9 cellular contexts compared by ENCODE assay signal in the genomic region with DNA sequence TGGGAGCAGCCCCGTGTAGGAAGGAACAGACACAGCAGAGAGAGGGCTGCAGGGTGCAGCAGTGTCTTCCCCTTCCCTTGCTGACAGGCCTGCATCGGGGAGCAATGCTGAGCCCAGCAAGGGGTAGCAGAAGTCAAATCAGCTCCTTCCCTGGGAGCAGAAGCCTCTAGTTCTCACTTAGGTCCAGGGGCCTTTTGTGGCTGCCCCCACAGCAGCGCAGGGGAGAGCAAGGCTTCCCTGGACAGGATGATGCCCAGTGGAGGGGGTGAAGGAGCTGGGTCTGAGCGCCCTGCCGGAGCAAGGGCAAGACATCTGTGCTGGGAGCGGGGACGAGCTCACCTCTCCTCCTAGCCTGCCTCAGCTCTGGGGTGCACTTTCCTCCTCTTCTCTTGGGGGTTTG. TPM values are rescaled to one million over a fixed set of nuclear protein-coding genes. Genes with fewer than 3 reads are reported as not detected.
A peak's percentile ranks its signal among the peaks of the same experiment; 100 is the strongest.
DNase-seq lines count a peak whose midpoint lies in the region; ATAC-seq, FAIRE-seq and TF ChIP-seq lines count a peak whose summit lies in the region.
"Had no signal": no experiment of that assay in that cellular context is flagged by ENCODE, and none has a peak within 500 bp of the region (broad histone marks: within the 10 kb centered on the region; RNA-seq: fewer than 3 reads in every experiment).

No MANE protein-coding gene starts in this region.

- intact Hi-C loops in testis (cut with DNase I; ENCODE audit: low total_unique reads), result no loop called here

- FAIRE-seq in GM18507 (lab: Jason Lieb, UNC) (peak; percentile 15), H1 (lab: Jason Lieb, UNC) (no peak)
- FAIRE-seq: islet of Langerhans had no signal

- H3K79me1 ChIP-seq in H1 (ENCODE audit: low read depth, low read length), result no peaks in the 10 kb centered on the region

- POLR2A ChIA-PET in H1 (lab: Charles Lee; ENCODE audit: partially characterized antibody), result interaction anchor here (0.6 to 6.0 kb wide), 11 partner anchors 13 to 30 kb away, joined by 3 to 29 read pairs (median 4); partner anchors contain the start of gene ANKRD63

- no peak overlapping the region for H3K23ac ChIP-seq in H1 (ENCODE audit: insufficient read length)

- H3K36me3 Mint-ChIP-seq in stimulated activated effector memory CD8-positive, alpha-beta T cell treated with anti-CD3 and anti-CD28 coated beads, Interleukin-12 subunit alpha, Interleukin-12 subunit beta, amount 100 ng/mL, for 72 hours, result peaks cover 26% of the 10 kb centered on the region

- H4K91ac ChIP-seq in H1 (replicated peaks; ENCODE audit: insufficient read length, low read length), result no peak overlapping the region

- no peaks in the 10 kb centered on the region for H3K79me2 ChIP-seq in H1 (ENCODE audit: control insufficient read depth in 1 of 2, insufficient read depth in 2 of 2, low read length in 2 of 2)

- TF ChIP-seq RAD21 in H1 (IDR thresholded peaks at IDR 0.05 in 1 of 2, conservative IDR thresholded peaks at IDR 0.05 in 1 of 2; ENCODE audit: low read depth in 2 of 2, low read length in 2 of 2), result no peak

- no peak for DNase-seq in GM18507 (ENCODE audit: extremely low spot score, insufficient read length, low read depth)
- DNase-seq in RWPE2 (ENCODE audit: low spot score), result peak; percentile 68
- no peak for DNase-seq in H1 (ENCODE audit: low read depth in 1 of 2, low spot score in 2 of 2)
- peak in 1 of 2 donors; percentile 63 for DNase-seq in stimulated activated effector memory CD8-positive, alpha-beta T cell treated with anti-CD3 and anti-CD28 coated beads, Interleukin-12 subunit alpha, Interleukin-12 subunit beta, amount 100 ng/mL, for 72 hours (ENCODE audit: low spot score in 2 of 2)
- no peak for DNase-seq in NCI-H2081 treated with DMSO at 0.1 percent for 48 hours (lab: John Stamatoyannopoulos, UW)
- no peak for DNase-seq in testis
- DNase-seq in pons (ENCODE audit: low spot score), result no peak
- DNase-seq: NCI-H524 treated with DMSO at 0.1 percent for 48 hours had no signal

- no peak overlapping the region for H3K18ac ChIP-seq in H1 (ENCODE audit: extremely low read depth, low read length)

- H2BK120ac ChIP-seq in H1 (replicated peaks; ENCODE audit: low read depth, low read length), result no peak overlapping the region

- H2BK12ac ChIP-seq in H1 (ENCODE audit: low read depth, low read length), result peak overlapping the region; percentile 90; the same call in 1 of the 2 replicates

- no peaks in the 10 kb centered on the region for H3K9me3 Mint-ChIP-seq in stimulated activated effector memory CD8-positive, alpha-beta T cell treated with anti-CD3 and anti-CD28 coated beads, Interleukin-12 subunit alpha, Interleukin-12 subunit beta, amount 100 ng/mL, for 72 hours

- peak overlapping the region; percentile 96 for H3K27ac Mint-ChIP-seq in stimulated activated effector memory CD8-positive, alpha-beta T cell treated with anti-CD3 and anti-CD28 coated beads, Interleukin-12 subunit alpha, Interleukin-12 subunit beta, amount 100 ng/mL, for 72 hours

- no peak overlapping the region for H4K8ac ChIP-seq in H1 (ENCODE audit: extremely low read depth, insufficient read depth, low read length)

- CTCF ChIA-PET in H1 (lab: Charles Lee; ENCODE audit: partially characterized antibody), result interaction anchor here (0.7 to 23.9 kb wide), 14 partner anchors 8 to 115 kb away, joined by 3 to 584 read pairs (median 7); partner anchors contain the start of genes ANKRD63, CCDC9B and INAFM2

- H3K4me2 ChIP-seq in H1 (ENCODE audit: insufficient read depth in 1 of 2, low read depth in 2 of 2, low read length in 2 of 2), result no peak overlapping the region

- H2AFZ ChIP-seq in H1 (ENCODE audit: low read length), result 0 out of 2 replicates have a peak overlapping the region, but pooled peaks have one; percentile 64

- peak overlapping the region; percentile 6; the same call in 1 of the 2 replicates for H2AK5ac ChIP-seq in H1 (ENCODE audit: low read depth, low read length)

- no peaks in the 10 kb centered on the region; the same call in 1 of the 2 replicates for H3K23me2 ChIP-seq in H1 (ENCODE audit: low read depth, low read length)

- H3K4me3 ChIP-seq in RWPE2 (ENCODE audit: severe bottlenecking) (no peak overlapping the region), H1 (ENCODE audit: extremely low read depth in 1 of 4, insufficient read depth in 2 of 4, low read depth in 3 of 4, low read length in 4 of 4) (0 out of 8 replicates have a peak overlapping the region, but pooled peaks of 1 of the 4 experiments have one; percentile 19), testis (no peak overlapping the region)

- TF ChIP-seq CTCF in RWPE2 (IDR thresholded peaks at IDR 0.05; ENCODE audit: poor library complexity, severe bottlenecking) (no peak), H1 (IDR thresholded peaks at IDR 0.05; ENCODE audit: control extremely low read depth in 1 of 3, insufficient read depth in 1 of 3, low read depth in 1 of 3, low read length in 3 of 3) (no peak), testis (IDR thresholded peaks at IDR 0.05) (no peak)

- peak overlapping the region; percentile 25 for H3K4ac ChIP-seq in H1 (replicated peaks; ENCODE audit: insufficient read length, low read depth, low read length)

- WGBS in H1 (ENCODE audit: extremely low coverage in 1 of 2, insufficient coverage in 1 of 2, insufficient read length in 1 of 2, insufficient replicate concordance in 2 of 2, low coverage in 1 of 2, low lambda C conversion rate in 2 of 2, missing lambda C conversion rate in 1 of 2), 2 experiments, result 67% methylated on average over 6 of the region's 7 CpGs; no CpG with 5 or more reads in 1 of the 2 experiments
- WGBS in testis, 2 donors, result 82 to 83% methylated on average over 3 to 7 of the region's 7 CpGs

- ATAC-seq in RWPE2 (ENCODE audit: low read depth), result no peak
- ATAC-seq in stimulated activated effector memory CD8-positive, alpha-beta T cell treated with anti-CD3 and anti-CD28 coated beads, Interleukin-12 subunit alpha, Interleukin-12 subunit beta, amount 100 ng/mL, for 72 hours, result no peak

- H3K4me1 ChIP-seq in RWPE2 (ENCODE audit: insufficient read depth, poor library complexity, severe bottlenecking), result no peaks in the 10 kb centered on the region
- peaks cover 0 to 33% (median 25%) of the 10 kb centered on the region in 4 experiments; a peak in 6 of 7 replicates for H3K4me1 ChIP-seq in H1 (replicated peaks in 1 of 4; ENCODE audit: control insufficient read depth in 3 of 4, insufficient read depth in 4 of 4, low read length in 3 of 4)
- H3K4me1 ChIP-seq in testis, result no peaks in the 10 kb centered on the region

- no peak overlapping the region; a peak in 1 of 7 replicates for H3K9ac ChIP-seq in H1 (replicated peaks in 1 of 4; ENCODE audit: extremely low read depth in 1 of 4, low read depth in 3 of 4, low read length in 3 of 4)

- H4K5ac ChIP-seq in H1 (ENCODE audit: insufficient read length, low read depth, low read length), result no peak overlapping the region

- peaks cover 0 to 4% of the 10 kb centered on the region in 2 experiments for H4K20me1 ChIP-seq in H1 (replicated peaks in 1 of 2; ENCODE audit: control insufficient read depth in 1 of 2, insufficient read depth in 2 of 2, low read length in 2 of 2)

- no peak overlapping the region for H3K56ac ChIP-seq in H1 (replicated peaks; ENCODE audit: insufficient read length, low read depth, low read length)

- peaks cover 58% of the 10 kb centered on the region for H3K4me1 Mint-ChIP-seq in stimulated activated effector memory CD8-positive, alpha-beta T cell treated with anti-CD3 and anti-CD28 coated beads, Interleukin-12 subunit alpha, Interleukin-12 subunit beta, amount 100 ng/mL, for 72 hours

- TF ChIP-seq POLR2A in H1 (IDR thresholded peaks at IDR 0.05; ENCODE audit: control extremely low read depth in 1 of 2, low read depth in 2 of 2, low read length in 2 of 2) (no peak), testis (IDR thresholded peaks at IDR 0.05) (no peak)

- H3K9me3 ChIP-seq in RWPE2 (ENCODE audit: severe bottlenecking) (no peaks in the 10 kb centered on the region), H1 (ENCODE audit: insufficient read depth in 2 of 2, low read depth in 1 of 2, low read length in 1 of 2) (no peaks in the 10 kb centered on the region), testis (no peaks in the 10 kb centered on the region)

- H3K14ac ChIP-seq in H1 (ENCODE audit: insufficient read length), result no peak overlapping the region

- H3K27me3 ChIP-seq in RWPE2 (ENCODE audit: insufficient read depth, poor library complexity, severe bottlenecking) (no peaks in the 10 kb centered on the region), H1 (replicated peaks in 1 of 4; ENCODE audit: control insufficient read depth in 3 of 4, extremely low read depth in 1 of 4, insufficient read depth in 3 of 4, low read length in 3 of 4) (peaks cover 0 to 6% (median 0%) of the 10 kb centered on the region in 4 experiments; a peak in 3 of 7 replicates), testis (no peaks in the 10 kb centered on the region)

- H3K4me3 Mint-ChIP-seq in stimulated activated effector memory CD8-positive, alpha-beta T cell treated with anti-CD3 and anti-CD28 coated beads, Interleukin-12 subunit alpha, Interleukin-12 subunit beta, amount 100 ng/mL, for 72 hours, result peak overlapping the region; percentile 92

- H2BK15ac ChIP-seq in H1 (ENCODE audit: low read length), result peak overlapping the region; percentile 99; the same call in 1 of the 2 replicates

- H2BK20ac ChIP-seq in H1 (ENCODE audit: low read length), result peak overlapping the region; percentile 4; the same call in 1 of the 2 replicates

- H2BK5ac ChIP-seq in H1 (ENCODE audit: low read depth, low read length), result peak overlapping the region; percentile 56; the same call in 1 of the 2 replicates

- H3K27ac ChIP-seq in RWPE2 (ENCODE audit: poor library complexity, severe bottlenecking), result no peak overlapping the region
- no peak overlapping the region for H3K27ac ChIP-seq in H1 (ENCODE audit: low read depth, low read length)
- H3K27ac ChIP-seq in testis, result no peak overlapping the region

- no peak for TF ChIP-seq EP300 in H1 (IDR thresholded peaks at IDR 0.05; ENCODE audit: borderline replicate concordance in 1 of 2, low read depth in 2 of 2, low read length in 2 of 2)

- H3K36me3 ChIP-seq in RWPE2 (ENCODE audit: low read depth), result no peaks in the 10 kb centered on the region
- no peaks in the 10 kb centered on the region for H3K36me3 ChIP-seq in H1 (ENCODE audit: control insufficient read depth in 2 of 4, insufficient read depth in 4 of 4, low read length in 3 of 4)
- H3K36me3 ChIP-seq in testis (ENCODE audit: low read depth, missing control alignments), result no peaks in the 10 kb centered on the region

RNA-seq across cellular contexts. Expression of gene PLCB2, which starts 0.8 kb away (rescaled TPM):
- total RNA-seq in H1 (2021; fragmentation: NEBNext Ultra II Directional; extraction: Animal tissue kit (Norgen Biotek cat#: 25700)), result 8.4 and 9.4 TPM in 2 replicates
- polyA plus RNA-seq in H1 (2011; rRNA removed) (7.2 and 11.3 TPM in 2 replicates), testis (ENCODE audit: insufficient read depth, low read depth, low replicate concordance) (13.6 TPM)
- 10.7 TPM for polyA plus RNA-seq in H1 (2011; cell fraction: cytosol; rRNA removed)
- polyA plus RNA-seq in H1 (2011; cell fraction: nucleus; rRNA removed), result 30.4 TPM
- 4.1 to 10.7 TPM (median 7.5 TPM) in 4 replicates for polyA plus RNA-seq in H1 (2012, experiment 1 of 2)
- 4.1 TPM for polyA plus RNA-seq in H1 (2012, experiment 2 of 2)
- 7.0 TPM for polyA plus RNA-seq in H1 (2013, experiment 1 of 2)
- polyA plus RNA-seq in H1 (2013, experiment 2 of 2), result 7.6 TPM
- polyA minus RNA-seq in H1 (2011; rRNA and poly(A)+ RNA removed), result 6.1 and 6.2 TPM in 2 replicates
- polyA minus RNA-seq in H1 (2011; cell fraction: cytosol; rRNA and poly(A)+ RNA removed), result 3.7 TPM
- polyA minus RNA-seq in H1 (2011; cell fraction: nucleus; rRNA and poly(A)+ RNA removed), result 20.0 TPM
- total RNA-seq in testis, result 1 to 10 TPM; 8.8 to 9.7 TPM

RNA-seq across cellular contexts. Expression of gene INAFM2, which starts 16.6 kb away (rescaled TPM):
- total RNA-seq in H1 (2021; fragmentation: NEBNext Ultra II Directional; extraction: Animal tissue kit (Norgen Biotek cat#: 25700)), result 35.1 and 38.2 TPM in 2 replicates
- 9.6 and 15.3 TPM in 2 replicates for polyA plus RNA-seq in H1 (2011; rRNA removed)
- 11.9 TPM for polyA plus RNA-seq in H1 (2011; cell fraction: cytosol; rRNA removed)
- polyA plus RNA-seq in H1 (2011; cell fraction: nucleus; rRNA removed), result 9.2 TPM
- polyA plus RNA-seq in H1 (2012, experiment 1 of 2), result 16.0 to 31.4 TPM (median 18.6 TPM) in 4 replicates
- polyA plus RNA-seq in H1 (2012, experiment 2 of 2), result 19.4 TPM
- polyA plus RNA-seq in H1 (2013, experiment 1 of 2), result 39.7 TPM
- 42.5 TPM for polyA plus RNA-seq in H1 (2013, experiment 2 of 2)
- polyA minus RNA-seq in H1 (2011; rRNA and poly(A)+ RNA removed), result 8.6 and 10.5 TPM in 2 replicates
- polyA minus RNA-seq in H1 (2011; cell fraction: cytosol; rRNA and poly(A)+ RNA removed), result 10.1 TPM
- 14.0 TPM for polyA minus RNA-seq in H1 (2011; cell fraction: nucleus; rRNA and poly(A)+ RNA removed)
- total RNA-seq in testis, result 10 to 100 TPM; 31.8 to 49.8 TPM
- 43.4 TPM for polyA plus RNA-seq in testis (ENCODE audit: insufficient read depth, low read depth, low replicate concordance)

RNA-seq across cellular contexts. Expression of gene ANKRD63, which starts 24.0 kb away (rescaled TPM):
- 0.26 TPM in 1 of 2 replicates, not detected in the other for total RNA-seq in H1 (2021; fragmentation: NEBNext Ultra II Directional; extraction: Animal tissue kit (Norgen Biotek cat#: 25700))
- polyA plus RNA-seq in H1 (2011; rRNA removed) (0.16 and 0.18 TPM in 2 replicates), testis (ENCODE audit: insufficient read depth, low read depth, low replicate concordance) (not detected)
- 0.22 TPM for polyA plus RNA-seq in H1 (2011; cell fraction: cytosol; rRNA removed)
- polyA plus RNA-seq in H1 (2011; cell fraction: nucleus; rRNA removed), result 0.94 TPM
- 0.16 to 0.21 TPM in 2 of 4 replicates, not detected in the others for polyA plus RNA-seq in H1 (2012, experiment 1 of 2)
- polyA plus RNA-seq in H1 (2012, experiment 2 of 2), result not detected
- not detected for polyA plus RNA-seq in H1 (2013, experiment 1 of 2)
- polyA plus RNA-seq in H1 (2013, experiment 2 of 2), result 0.04 TPM
- polyA minus RNA-seq in H1 (2011; rRNA and poly(A)+ RNA removed), result not detected in 2 replicates
- polyA minus RNA-seq in H1 (2011; cell fraction: cytosol; rRNA and poly(A)+ RNA removed), result not detected
- polyA minus RNA-seq in H1 (2011; cell fraction: nucleus; rRNA and poly(A)+ RNA removed), result 2.1 TPM
- total RNA-seq in testis, result 10 to 100 TPM in 1 of 2 donors, 1 to 10 TPM in 1; 3.1 to 11.8 TPM

RNA-seq across cellular contexts. Expression of gene CCDC9B, which starts 33.8 kb away (rescaled TPM):
- 0.33 and 0.78 TPM in 2 replicates for total RNA-seq in H1 (2021; fragmentation: NEBNext Ultra II Directional; extraction: Animal tissue kit (Norgen Biotek cat#: 25700))
- polyA plus RNA-seq in H1 (2011; rRNA removed) (0.45 and 0.63 TPM in 2 replicates), testis (ENCODE audit: insufficient read depth, low read depth, low replicate concordance) (20.4 TPM)
- polyA plus RNA-seq in H1 (2011; cell fraction: cytosol; rRNA removed), result 0.10 TPM
- polyA plus RNA-seq in H1 (2011; cell fraction: nucleus; rRNA removed), result 0.73 TPM
- polyA plus RNA-seq in H1 (2012, experiment 1 of 2), result 0.62 to 1.1 TPM (median 0.85 TPM) in 4 replicates
- 0.25 TPM for polyA plus RNA-seq in H1 (2012, experiment 2 of 2)
- polyA plus RNA-seq in H1 (2013, experiment 1 of 2), result 0.71 TPM
- polyA plus RNA-seq in H1 (2013, experiment 2 of 2), result 0.50 TPM
- 0.22 and 0.50 TPM in 2 replicates for polyA minus RNA-seq in H1 (2011; rRNA and poly(A)+ RNA removed)
- 0.66 TPM for polyA minus RNA-seq in H1 (2011; cell fraction: cytosol; rRNA and poly(A)+ RNA removed)
- 1.8 TPM for polyA minus RNA-seq in H1 (2011; cell fraction: nucleus; rRNA and poly(A)+ RNA removed)
- total RNA-seq in testis, result 10 to 100 TPM; 36.8 to 38.9 TPM

RNA-seq across cellular contexts. Expression of gene PHGR1, which starts 43.9 kb away (rescaled TPM):
- not detected in 2 replicates for total RNA-seq in H1 (2021; fragmentation: NEBNext Ultra II Directional; extraction: Animal tissue kit (Norgen Biotek cat#: 25700))
- polyA plus RNA-seq in H1 (2011; rRNA removed), result not detected in 2 replicates
- polyA plus RNA-seq in H1 (2011; cell fraction: cytosol; rRNA removed), result not detected
- polyA plus RNA-seq in H1 (2011; cell fraction: nucleus; rRNA removed), result not detected
- polyA plus RNA-seq in H1 (2012, experiment 1 of 2), result not detected in 4 replicates
- not detected for polyA plus RNA-seq in H1 (2012, experiment 2 of 2)
- not detected for polyA plus RNA-seq in H1 (2013, experiment 1 of 2)
- polyA plus RNA-seq in H1 (2013, experiment 2 of 2), result not detected
- polyA minus RNA-seq in H1 (2011; rRNA and poly(A)+ RNA removed), result not detected in 2 replicates
- not detected for polyA minus RNA-seq in H1 (2011; cell fraction: cytosol; rRNA and poly(A)+ RNA removed)
- not detected for polyA minus RNA-seq in H1 (2011; cell fraction: nucleus; rRNA and poly(A)+ RNA removed)
- total RNA-seq in testis, result not detected
- polyA plus RNA-seq in testis (ENCODE audit: insufficient read depth, low read depth, low replicate concordance), result not detected
